In genomic region chr3:109853077-109853732, GRCh38 we compare ENCODE assay signal across 30 cellular contexts.
DNase-seq lines count a peak whose midpoint lies in the region; ATAC-seq, FAIRE-seq and TF ChIP-seq lines count a peak whose summit lies in the region.
"Had no signal": no experiment of that assay in that cellular context is flagged by ENCODE, and none has a peak within 500 bp of the region (broad histone marks: within the 10 kb centered on the region; RNA-seq: fewer than 3 reads in every experiment).

No MANE protein-coding gene starts in this region.

- no peak overlapping the region for H3K27ac ChIP-seq in C4-2B
- H3K27ac ChIP-seq: SJCRH30 had no signal

- POLR2A ChIA-PET in MCF 10A (lab: Yijun Ruan, JAX) = no interaction called here

- peak; percentile 8 for DNase-seq in GM04504 (ENCODE audit: low read depth)
- peak; percentile 15 for DNase-seq in SK-MEL-5 (ENCODE audit: low read depth, low spot score)
- DNase-seq in central memory CD8-positive, alpha-beta T cell (ENCODE audit: low spot score in 2 of 2) = no peak
- DNase-seq in MCF 10A (ENCODE audit: unreplicated experiment) = no peak
- DNase-seq in RCC 7860 (ENCODE audit: low spot score) = no peak
- DNase-seq: ACHN; BE2C; Caco-2; CD4-positive, alpha-beta T cell; DMS 273 treated with DMSO at 0.1 percent for 48 hours; DMS79; EL; GDM1; HCEC 1CT; IMR-90; KG1; MV-4-11; NCI-H1417 treated with DMSO at 0.1 percent for 48 hours; NCI-H1694 treated with DMSO at 0.1 percent for 48 hours; NCI-H2227 treated with DMSO at 0.1 percent for 48 hours; NCI-H69; NK-92 treated with Interleukin-12 subunit alpha and Interleukin-12 subunit beta, amount 100 ng/mL, for 24 hours; PC-3; SJCRH30 had no signal

- peaks cover 12% of the 10 kb centered on the region for H3K9me3 Mint-ChIP-seq in central memory CD8-positive, alpha-beta T cell
- peaks cover 9% of the 10 kb centered on the region for H3K9me3 Mint-ChIP-seq in MCF 10A (ENCODE audit: unreplicated experiment)

- in situ Hi-C loops in SK-MEL-5 (cut with HindIII; ENCODE audit: low pct_unique_long_range_greater_than_20kb, low sequenced_read_pairs) = no loop called here

- peaks cover 18% of the 10 kb centered on the region for H3K4me1 Mint-ChIP-seq in central memory CD8-positive, alpha-beta T cell
- no peaks in the 10 kb centered on the region for H3K4me1 Mint-ChIP-seq in MCF 10A (ENCODE audit: insufficient read depth, unreplicated experiment)

- ATAC-seq in central memory CD8-positive, alpha-beta T cell (replicated peaks; ENCODE audit: extremely low read depth, poor library complexity, severe bottlenecking) = no peak
- no peak for ATAC-seq in GM18909 (IDR thresholded peaks at IDR 0.05; ENCODE audit: poor library complexity, unreplicated experiment)
- no peak for ATAC-seq in GM21447 (IDR thresholded peaks at IDR 0.05; ENCODE audit: unreplicated experiment)
- ATAC-seq: PC-3, Right ventricle myocardium inferior had no signal

- H3K4me3 Mint-ChIP-seq in central memory CD8-positive, alpha-beta T cell = no peak overlapping the region
- no peak overlapping the region for H3K4me3 Mint-ChIP-seq in MCF 10A (ENCODE audit: unreplicated experiment)
- H3K4me3 Mint-ChIP-seq: CD4-positive, alpha-beta T cell had no signal

- no peaks in the 10 kb centered on the region for H3K36me3 Mint-ChIP-seq in central memory CD8-positive, alpha-beta T cell (ENCODE audit: insufficient read depth)
- H3K36me3 Mint-ChIP-seq in MCF 10A (ENCODE audit: insufficient read depth, unreplicated experiment) = no peaks in the 10 kb centered on the region

- TF ChIP-seq CTCF in C4-2B (conservative IDR thresholded peaks at IDR 0.05) = 0 out of 2 replicates have a peak, but pooled peaks have one; percentile 3
- no peak for TF ChIP-seq CTCF in MCF 10A (IDR thresholded peaks at IDR 0.05; ENCODE audit: unreplicated experiment)

- peak overlapping the region; percentile 58 for H3K27ac Mint-ChIP-seq in central memory CD8-positive, alpha-beta T cell (ENCODE audit: low read depth)
- no peak overlapping the region for H3K27ac Mint-ChIP-seq in MCF 10A (ENCODE audit: low read depth, unreplicated experiment)
- H3K27ac Mint-ChIP-seq: CD4-positive, alpha-beta T cell had no signal

- FAIRE-seq in RCC 7860 (lab: Jason Lieb, UNC) = no peak
- FAIRE-seq: GM12891, H1 had no signal

- BruUV-seq in MCF 10A (replicated peaks; lab: Mats Ljungman, UMichigan) = no TSS peak

- H3K27me3 Mint-ChIP-seq in central memory CD8-positive, alpha-beta T cell = no peaks in the 10 kb centered on the region
- no peaks in the 10 kb centered on the region for H3K27me3 Mint-ChIP-seq in MCF 10A (ENCODE audit: insufficient read depth, unreplicated experiment)
- H3K27me3 Mint-ChIP-seq: CD4-positive, alpha-beta T cell had no signal

- intact Hi-C loops in MCF 10A (cut with micrococcal nuclease) = no loop called here

- CTCF ChIA-PET in MCF 10A (lab: Yijun Ruan, JAX) = interaction anchor here (0.6 kb wide), 1 partner anchor 71 kb away, joined by 3 read pairs; no protein-coding TSS in a partner anchor

Comparison
In these comparisons a context has a peak if more than half of its experiments do, and no peak if none do; other contexts are left out.
1. DNase-seq: peak in GM04504 (single experiment) and SK-MEL-5 (single experiment); none in central memory CD8-positive, alpha-beta T cell (0 of 2), MCF 10A (single experiment) and RCC 7860 (single experiment).